20 cellular contexts compared by ENCODE assay signal in genomic region chr20:62285151-62285550, GRCh38. TPM values are rescaled to one million over a fixed set of nuclear protein-coding genes. Genes with fewer than 3 reads are reported as not detected.
DNase-seq lines count a peak whose midpoint lies in the region; ATAC-seq, FAIRE-seq and TF ChIP-seq lines count a peak whose summit lies in the region.
"Had no signal": no experiment of that assay in that cellular context is flagged by ENCODE, and none has a peak within 500 bp of the region (broad histone marks: within the 10 kb centered on the region; RNA-seq: fewer than 3 reads in every experiment).

No MANE protein-coding gene starts in this region.

- BruUV-seq in HepG2 (replicated peaks; lab: Mats Ljungman, UMichigan) (TSS peak; percentile 17), endothelial cell of umbilical vein (replicated peaks; lab: Mats Ljungman, UMichigan) (no TSS peak)

- TF ChIP-seq RAD21 in HepG2 (CRISPR knock-in tag; IDR thresholded peaks at IDR 0.05): no peak

- ATAC-seq in HepG2: no peak
- ATAC-seq in right lobe of liver: no peak
- no peak for ATAC-seq in psoas muscle
- no peak for ATAC-seq in GM19324 (IDR thresholded peaks at IDR 0.05; ENCODE audit: low FRiP score, unreplicated experiment)
- ATAC-seq: PC-3 had no signal

- TF ChIP-seq EP300 in HepG2 (IDR thresholded peaks at IDR 0.05; ENCODE audit: low read depth in 2 of 2, low read length in 2 of 2) (no peak), HepG2 (CRISPR knock-in tag; IDR thresholded peaks at IDR 0.05; ENCODE audit: borderline replicate concordance) (no peak)

- TF ChIP-seq POLR2A in HepG2 (IDR thresholded peaks at IDR 0.05; ENCODE audit: insufficient read depth in 1 of 2, low read depth in 2 of 2, low read length in 2 of 2): no peak
- TF ChIP-seq POLR2A in right lobe of liver (IDR thresholded peaks at IDR 0.05): no peak
- no peak for TF ChIP-seq POLR2A in endothelial cell of umbilical vein (IDR thresholded peaks at IDR 0.05; ENCODE audit: low read depth, low read length)

- H3K4me3 ChIP-seq in HepG2 (replicated peaks in 1 of 3; ENCODE audit: insufficient read depth in 1 of 3, low read depth in 2 of 3, low read length in 3 of 3): no peak overlapping the region
- H3K4me3 ChIP-seq in right lobe of liver: no peak overlapping the region
- no peak overlapping the region for H3K4me3 ChIP-seq in endothelial cell of umbilical vein (replicated peaks in 1 of 3; ENCODE audit: insufficient read depth in 1 of 3, low read depth in 1 of 3, low read length in 3 of 3)
- no peak overlapping the region for H3K4me3 ChIP-seq in psoas muscle

- POLR2A ChIA-PET in HepG2 (lab: Yijun Ruan, JAX) (no interaction called here), endothelial cell of umbilical vein (lab: Charles Lee) (no interaction called here)

- WGBS in HepG2 (ENCODE audit: low lambda C conversion rate): 97% methylated on average over 6 of the region's 6 CpGs
- WGBS in right lobe of liver (ENCODE audit: insufficient coverage, low coverage, low lambda C conversion rate, missing lambda C conversion rate): 87% methylated on average over 6 of the region's 6 CpGs
- WGBS in psoas muscle, 3 donors: 76 to 84% (median 80%) methylated on average over 6 of the region's 6 CpGs

- dilution Hi-C loops in endothelial cell of umbilical vein (cut with MboI; ENCODE audit: extremely low pct_ligation_motif_present, low sequenced_read_pairs): no loop called here

- H2AFZ ChIP-seq in HepG2 (ENCODE audit: low read length) (no peak overlapping the region), endothelial cell of umbilical vein (ENCODE audit: low read depth, low read length) (no peak overlapping the region)

- H3K9ac ChIP-seq in HepG2 (ENCODE audit: insufficient read depth, low read depth, low read length) (no peak overlapping the region), endothelial cell of umbilical vein (replicated peaks; ENCODE audit: extremely low read depth, insufficient read depth, low read length) (no peak overlapping the region)

- no peaks in the 10 kb centered on the region for H4K20me1 ChIP-seq in HepG2 (ENCODE audit: insufficient read depth, low read length)
- no peaks in the 10 kb centered on the region for H4K20me1 ChIP-seq in endothelial cell of umbilical vein (replicated peaks; ENCODE audit: control insufficient read depth, extremely low read depth, insufficient read depth, low read length)

- H3K9me1 ChIP-seq in endothelial cell of umbilical vein (replicated peaks; ENCODE audit: control insufficient read depth, extremely low read depth, insufficient read depth, low read length): no peaks in the 10 kb centered on the region

- CTCF ChIA-PET in HepG2 (lab: Yijun Ruan, JAX; ENCODE audit: low intra/inter-chr PET ratio, low total read pairs) (no interaction called here), endothelial cell of umbilical vein (lab: Charles Lee) (interaction anchor here (1.2 to 2.2 kb wide), 3 partner anchors 10 to 274 kb away, joined by 4 to 10 read pairs (median 10); no protein-coding TSS in a partner anchor)

- H3K9me3 ChIP-seq in HepG2 (ENCODE audit: low read length): no peaks in the 10 kb centered on the region
- H3K9me3 ChIP-seq in right lobe of liver: no peaks in the 10 kb centered on the region
- no peaks in the 10 kb centered on the region for H3K9me3 ChIP-seq in endothelial cell of umbilical vein (replicated peaks; ENCODE audit: control insufficient read depth, insufficient read depth, low read length)
- H3K9me3 ChIP-seq in psoas muscle: no peaks in the 10 kb centered on the region

- H3K36me3 ChIP-seq in HepG2 (replicated peaks in 1 of 2; ENCODE audit: control insufficient read depth in 1 of 2, insufficient read depth in 2 of 2, low read length in 2 of 2): peaks cover 45 to 80% of the 10 kb centered on the region in 2 experiments
- peaks cover 0 to 50% (median 14%) of the 10 kb centered on the region in 4 donors for H3K36me3 ChIP-seq in right lobe of liver
- peaks cover 5 to 27% of the 10 kb centered on the region in 2 experiments for H3K36me3 ChIP-seq in endothelial cell of umbilical vein (ENCODE audit: control insufficient read depth in 2 of 2, extremely low read depth in 1 of 2, insufficient read depth in 2 of 2, low read length in 2 of 2)
- H3K36me3 ChIP-seq in psoas muscle (ENCODE audit: insufficient read depth in 1 of 2, low read depth in 1 of 2): peaks cover 5 to 95% of the 10 kb centered on the region in 2 donors

- H3K79me2 ChIP-seq in HepG2 (ENCODE audit: insufficient read depth, low read length) (no peaks in the 10 kb centered on the region), endothelial cell of umbilical vein (ENCODE audit: control insufficient read depth, insufficient read depth, low read length) (no peaks in the 10 kb centered on the region)

- H3K27ac ChIP-seq in HepG2 (ENCODE audit: extremely low read length, insufficient read depth, low read length) (no peak overlapping the region), right lobe of liver (peak overlapping the region in 1 of 3 donors; percentile 18), endothelial cell of umbilical vein (ENCODE audit: insufficient read depth, low read depth, low read length) (peak overlapping the region; percentile 91), psoas muscle (peak overlapping the region; percentile 42)

- H3K27me3 ChIP-seq in HepG2 (ENCODE audit: control insufficient read depth in 1 of 2, insufficient read depth in 2 of 2, low read length in 2 of 2) (no peaks in the 10 kb centered on the region), right lobe of liver (no peaks in the 10 kb centered on the region), endothelial cell of umbilical vein (ENCODE audit: control insufficient read depth in 2 of 2, insufficient read depth in 2 of 2, low read length in 2 of 2) (no peaks in the 10 kb centered on the region), psoas muscle (ENCODE audit: insufficient read depth in 3 of 3, low read length in 2 of 3) (no peaks in the 10 kb centered on the region)

- no peak for FAIRE-seq in HepG2 (lab: Jason Lieb, UNC)
- FAIRE-seq in endothelial cell of umbilical vein (lab: Jason Lieb, UNC): no peak
- FAIRE-seq: D721Med, GM12892, H54 had no signal

- in situ Hi-C loops in HepG2 (cut with HindIII; ENCODE audit: extremely low pct_ligation_motif_present, low pct_unique_long_range_greater_than_20kb): no loop called here

- TF ChIP-seq CTCF in HepG2 (CRISPR knock-in tag; IDR thresholded peaks at IDR 0.05): no peak
- no peak for TF ChIP-seq CTCF in right lobe of liver (IDR thresholded peaks at IDR 0.05)
- TF ChIP-seq CTCF in endothelial cell of umbilical vein (IDR thresholded peaks at IDR 0.05; ENCODE audit: extremely low read depth in 1 of 2, insufficient read depth in 1 of 2, low read depth in 1 of 2, low read length in 2 of 2): no peak
- TF ChIP-seq CTCF in psoas muscle (IDR thresholded peaks at IDR 0.05): no peak

- no peak overlapping the region for H3K4me2 ChIP-seq in HepG2 (ENCODE audit: low read depth, low read length)
- H3K4me2 ChIP-seq in endothelial cell of umbilical vein (ENCODE audit: insufficient read depth, low read length): no peak overlapping the region

- DNase-seq in HepG2 (ENCODE audit: low spot score) (no peak), right lobe of liver (no peak), endothelial cell of umbilical vein (ENCODE audit: low read depth, low spot score) (no peak), psoas muscle (no peak), COR-L47 (lab: John Stamatoyannopoulos, UW) (no peak), NCI-H2196 treated with DMSO at 0.1 percent for 48 hours (lab: John Stamatoyannopoulos, UW; ENCODE audit: unreplicated experiment) (no peak)
- DNase-seq: C1 segment of cervical spinal cord; CD8-positive, alpha-beta memory T cell; KBM-7; NCI-H1694 treated with DMSO at 0.1 percent for 48 hours; NCI-H2107; NCI-H2227 treated with DMSO at 0.1 percent for 48 hours; NCI-H510A treated with DMSO at 0.1 percent for 48 hours; NCI-H82; PC-3; RPMI8226 had no signal

- H3K4me1 ChIP-seq in HepG2 (ENCODE audit: insufficient read depth, low read length) (no peaks in the 10 kb centered on the region), right lobe of liver (peaks cover 0 to 3% (median 0%) of the 10 kb centered on the region in 4 donors), endothelial cell of umbilical vein (ENCODE audit: control insufficient read depth, extremely low read depth, insufficient read depth, low read length) (peaks cover 19% of the 10 kb centered on the region), psoas muscle (peaks cover 17% of the 10 kb centered on the region)

- intact Hi-C loops in HepG2 (cut with micrococcal nuclease; ENCODE audit: unreplicated experiment): no loop called here
- intact Hi-C loops in right lobe of liver (cut with DNase I): no loop called here
- intact Hi-C loops in endothelial cell of umbilical vein (cut with micrococcal nuclease): loop anchor here (2.0 to 5.0 kb wide), 2 partner anchors 46 to 83 kb away; partner anchors contain the start of gene OSBPL2
- intact Hi-C loops in psoas muscle (cut with DNase I): no loop called here

RNA-seq across cellular contexts. Expression of gene ADRM1, which starts 17.6 kb away (rescaled TPM):
- total RNA-seq in HepG2 (2016; rRNA removed; fragmentation: Illumina TruSeq; extraction: Trizol) (143 and 154 TPM in 2 replicates), right lobe of liver (100 to 1,000 TPM in 2 of 6 experiments, 10 to 100 TPM in 4; 49.5 to 139 (median 55.7) TPM), endothelial cell of umbilical vein (144 and 154 TPM in 2 replicates), psoas muscle (100 to 1,000 TPM; 142 to 280 (median 238) TPM)
- 51.6 and 53.2 TPM in 2 replicates for total RNA-seq in HepG2 (2016; cell fraction: cytosol; rRNA removed; fragmentation: Illumina TruSeq; extraction: Trizol; ENCODE audit: low read depth)
- total RNA-seq in HepG2 (2016; cell fraction: insoluble cytoplasmic fraction; rRNA removed; fragmentation: Illumina TruSeq; extraction: Trizol): 149 and 159 TPM in 2 replicates
- total RNA-seq in HepG2 (2016; cell fraction: membrane; rRNA removed; fragmentation: Illumina TruSeq; extraction: Trizol): 59.3 and 62.8 TPM in 2 replicates
- 76.2 and 86.5 TPM in 2 replicates for total RNA-seq in HepG2 (2016; cell fraction: nucleus; rRNA removed; fragmentation: Illumina TruSeq; extraction: Trizol)
- polyA plus RNA-seq in HepG2 (2011; rRNA removed) (92.9 and 106 TPM in 2 replicates), endothelial cell of umbilical vein (179 and 249 TPM in 2 replicates), psoas muscle (100 to 1,000 TPM; 355 to 603 (median 460) TPM)
- polyA plus RNA-seq in HepG2 (2011; cell fraction: cytosol; rRNA removed): 90.4 and 144 TPM in 2 replicates
- 158 and 185 TPM in 2 replicates for polyA plus RNA-seq in HepG2 (2011; cell fraction: nucleus; rRNA removed)
- polyA plus RNA-seq in HepG2 (2012): 62.1 and 86.3 TPM in 2 replicates
- 50.3 and 52.6 TPM in 2 replicates for polyA plus RNA-seq in HepG2 (2016; cell fraction: cytosol; fragmentation: Illumina TruSeq; extraction: Trizol; ENCODE audit: low read depth)
- 185 and 189 TPM in 2 replicates for polyA plus RNA-seq in HepG2 (2016; cell fraction: insoluble cytoplasmic fraction; fragmentation: Illumina TruSeq; extraction: Trizol; ENCODE audit: low read depth)
- polyA plus RNA-seq in HepG2 (2016; cell fraction: membrane; fragmentation: Illumina TruSeq; extraction: Trizol; ENCODE audit: low read depth): 54.2 and 55.6 TPM in 2 replicates
- polyA plus RNA-seq in HepG2 (2016; cell fraction: nucleus; fragmentation: Illumina TruSeq; extraction: Trizol; ENCODE audit: insufficient read depth, low read depth): 165 and 171 TPM in 2 replicates
- 92.6 and 107 TPM in 2 replicates for polyA minus RNA-seq in HepG2 (2011; rRNA and poly(A)+ RNA removed; ENCODE audit: low replicate concordance)
- polyA minus RNA-seq in HepG2 (2011; cell fraction: cytosol; rRNA and poly(A)+ RNA removed): 50.7 and 55.0 TPM in 2 replicates
- 47.2 and 49.4 TPM in 2 replicates for polyA minus RNA-seq in HepG2 (2011; cell fraction: nucleus; rRNA and poly(A)+ RNA removed)
- 131 and 170 TPM in 2 replicates for polyA plus RNA-seq in endothelial cell of umbilical vein (2011; cell fraction: cytosol; rRNA removed)
- polyA plus RNA-seq in endothelial cell of umbilical vein (2011; cell fraction: nucleus; rRNA removed): 99.1 and 109 TPM in 2 replicates
- polyA plus RNA-seq in endothelial cell of umbilical vein (2012): 146 and 147 TPM in 2 replicates
- 65.1 and 70.5 TPM in 2 replicates for polyA minus RNA-seq in endothelial cell of umbilical vein
- polyA minus RNA-seq in endothelial cell of umbilical vein (2011; cell fraction: cytosol; rRNA and poly(A)+ RNA removed): 104 TPM
- 29.3 and 53.9 TPM in 2 replicates for polyA minus RNA-seq in endothelial cell of umbilical vein (2011; cell fraction: nucleus; rRNA and poly(A)+ RNA removed)

RNA-seq across cellular contexts. Expression of gene OSBPL2, which starts 46.8 kb away (rescaled TPM):
- total RNA-seq in HepG2 (2016; rRNA removed; fragmentation: Illumina TruSeq; extraction: Trizol) (37.4 and 41.5 TPM in 2 replicates), right lobe of liver (10 to 100 TPM; 15.6 to 27.8 (median 21.2) TPM), endothelial cell of umbilical vein (32.7 and 33.0 TPM in 2 replicates), psoas muscle (10 to 100 TPM; 19.8 to 30.9 (median 24.8) TPM)
- total RNA-seq in HepG2 (2016; cell fraction: cytosol; rRNA removed; fragmentation: Illumina TruSeq; extraction: Trizol; ENCODE audit: low read depth): 19.3 and 19.7 TPM in 2 replicates
- 37.3 and 39.8 TPM in 2 replicates for total RNA-seq in HepG2 (2016; cell fraction: insoluble cytoplasmic fraction; rRNA removed; fragmentation: Illumina TruSeq; extraction: Trizol)
- 18.5 and 19.9 TPM in 2 replicates for total RNA-seq in HepG2 (2016; cell fraction: membrane; rRNA removed; fragmentation: Illumina TruSeq; extraction: Trizol)
- total RNA-seq in HepG2 (2016; cell fraction: nucleus; rRNA removed; fragmentation: Illumina TruSeq; extraction: Trizol): 31.6 and 31.7 TPM in 2 replicates
- polyA plus RNA-seq in HepG2 (2011; rRNA removed) (18.5 and 20.5 TPM in 2 replicates), endothelial cell of umbilical vein (10.5 and 13.1 TPM in 2 replicates), psoas muscle (10 to 100 TPM in 2 of 3 donors, 1 to 10 TPM in 1; 9.6 to 22.8 (median 11.4) TPM)
- polyA plus RNA-seq in HepG2 (2011; cell fraction: cytosol; rRNA removed): 11.8 and 12.2 TPM in 2 replicates
- 64.3 and 72.2 TPM in 2 replicates for polyA plus RNA-seq in HepG2 (2011; cell fraction: nucleus; rRNA removed)
- polyA plus RNA-seq in HepG2 (2012): 29.8 and 30.8 TPM in 2 replicates
- polyA plus RNA-seq in HepG2 (2016; cell fraction: cytosol; fragmentation: Illumina TruSeq; extraction: Trizol; ENCODE audit: low read depth): 3.5 and 4.8 TPM in 2 replicates
- 31.7 and 35.2 TPM in 2 replicates for polyA plus RNA-seq in HepG2 (2016; cell fraction: insoluble cytoplasmic fraction; fragmentation: Illumina TruSeq; extraction: Trizol; ENCODE audit: low read depth)
- 9.5 and 9.7 TPM in 2 replicates for polyA plus RNA-seq in HepG2 (2016; cell fraction: membrane; fragmentation: Illumina TruSeq; extraction: Trizol; ENCODE audit: low read depth)
- 69.1 and 71.6 TPM in 2 replicates for polyA plus RNA-seq in HepG2 (2016; cell fraction: nucleus; fragmentation: Illumina TruSeq; extraction: Trizol; ENCODE audit: insufficient read depth, low read depth)
- polyA minus RNA-seq in HepG2 (2011; rRNA and poly(A)+ RNA removed; ENCODE audit: low replicate concordance): 28.3 and 39.1 TPM in 2 replicates
- polyA minus RNA-seq in HepG2 (2011; cell fraction: cytosol; rRNA and poly(A)+ RNA removed): 11.3 and 14.2 TPM in 2 replicates
- 62.2 and 69.3 TPM in 2 replicates for polyA minus RNA-seq in HepG2 (2011; cell fraction: nucleus; rRNA and poly(A)+ RNA removed)
- 11.1 and 11.5 TPM in 2 replicates for polyA plus RNA-seq in endothelial cell of umbilical vein (2011; cell fraction: cytosol; rRNA removed)
- polyA plus RNA-seq in endothelial cell of umbilical vein (2011; cell fraction: nucleus; rRNA removed): 43.1 and 57.0 TPM in 2 replicates
- polyA plus RNA-seq in endothelial cell of umbilical vein (2012): 19.7 and 21.3 TPM in 2 replicates
- 54.3 and 61.9 TPM in 2 replicates for polyA minus RNA-seq in endothelial cell of umbilical vein
- polyA minus RNA-seq in endothelial cell of umbilical vein (2011; cell fraction: cytosol; rRNA and poly(A)+ RNA removed): 8.5 TPM
- polyA minus RNA-seq in endothelial cell of umbilical vein (2011; cell fraction: nucleus; rRNA and poly(A)+ RNA removed): 27.6 and 40.9 TPM in 2 replicates
